ENCODE assay signal across 9 cellular contexts in the genomic region with DNA sequence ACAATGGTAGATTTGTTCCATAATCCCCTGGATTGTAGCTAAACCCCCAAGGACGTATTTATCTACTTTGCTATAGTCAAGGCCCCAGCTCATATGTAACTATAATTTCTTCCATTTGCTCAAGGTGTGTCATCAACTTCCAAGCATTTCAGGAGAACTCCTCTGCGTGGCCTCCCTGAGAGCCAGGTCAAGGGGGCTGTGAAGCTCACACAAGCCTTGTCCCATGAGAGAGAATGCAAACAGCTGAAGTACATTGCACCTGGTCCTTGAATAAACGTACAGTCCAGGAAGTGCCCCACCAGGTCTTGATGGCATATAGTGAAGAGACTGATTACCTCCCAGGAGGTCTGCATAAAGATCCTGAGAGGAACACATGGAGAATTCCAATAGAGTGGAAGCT.
"Had no signal": no experiment of that assay in that cellular context is flagged by ENCODE, and none has a peak within 500 bp of the region (broad histone marks: within the 10 kb centered on the region; RNA-seq: fewer than 3 reads in every experiment).

No MANE protein-coding gene starts in this region.

- H3K9me3 ChIP-seq: HAP-1 had no signal

- ATAC-seq: HCT116, K562 had no signal

- H3K27ac ChIP-seq: GM23248, HL-60 had no signal

- H3K4me3 ChIP-seq: GM23248, HAP-1, K562 had no signal

- DNase-seq: GM23248, GOT3, H7, HFFc6, IMR-90 had no signal

- H3K4me3 Mint-ChIP-seq: HFFc6 had no signal

- H3K36me3 ChIP-seq: HAP-1 had no signal

- H3K9me3 Mint-ChIP-seq: HFFc6 had no signal

- FAIRE-seq: K562 had no signal

- H3K27ac Mint-ChIP-seq: HFFc6 had no signal

- H3K9ac ChIP-seq: GM23248 had no signal

- H3K4me1 ChIP-seq: HAP-1 had no signal
